ENCODE assay signal across 11 cellular contexts in genomic region chr22:44298331-44299087, GRCh38. TPM values are rescaled to one million over a fixed set of nuclear protein-coding genes. Genes with fewer than 3 reads are reported as not detected.
"Had no signal": no experiment of that assay in that cellular context is flagged by ENCODE, and none has a peak within 500 bp of the region (broad histone marks: within the 10 kb centered on the region; RNA-seq: fewer than 3 reads in every experiment).

No MANE protein-coding gene starts in this region.

- H3K4me3 ChIP-seq: body of pancreas, esophagus squamous epithelium, smooth muscle cell had no signal

- H3K4me1 ChIP-seq: body of pancreas, esophagus squamous epithelium, foreskin keratinocyte had no signal

- ATAC-seq: body of pancreas, foreskin keratinocyte had no signal

- H3K36me3 Mint-ChIP-seq: activated naive CD8-positive, alpha-beta T cell had no signal

- H3K36me3 ChIP-seq: esophagus squamous epithelium had no signal

- H3K27me3 ChIP-seq: body of pancreas had no signal

- DNase-seq: activated CD4-positive, alpha-beta T cell treated with anti-CD3 and anti-CD28 coated beads, Interleukin-2, amount 50 U/mL, for 1 hour; activated CD8-positive, alpha-beta memory T cell treated with anti-CD3 and anti-CD28 coated beads for 24 hours; activated gamma-delta T cell treated with Interleukin-2 at 50 U/mL for 16 hours; amniotic stem cell; body of pancreas; esophagus squamous epithelium; foreskin keratinocyte; posterior cingulate gyrus had no signal

- FAIRE-seq: colon had no signal

- H3K27ac Mint-ChIP-seq: activated naive CD8-positive, alpha-beta T cell had no signal

- H3K9me3 ChIP-seq: esophagus squamous epithelium had no signal

- H3K4me3 Mint-ChIP-seq: activated naive CD8-positive, alpha-beta T cell had no signal

- H3K27ac ChIP-seq: body of pancreas, esophagus squamous epithelium, foreskin keratinocyte had no signal

RNA-seq across cellular contexts. Expression of gene SHISAL1, which starts 14.2 kb away (rescaled TPM):
- total RNA-seq: foreskin keratinocyte had no signal
